ENCODE assay signal across 22 cellular contexts in genomic region chrX:137792214-137792613, GRCh38.
DNase-seq lines count a peak whose midpoint lies in the region; ATAC-seq, FAIRE-seq and TF ChIP-seq lines count a peak whose summit lies in the region.
"Had no signal": no experiment of that assay in that cellular context is flagged by ENCODE, and none has a peak within 500 bp of the region (broad histone marks: within the 10 kb centered on the region; RNA-seq: fewer than 3 reads in every experiment).

No MANE protein-coding gene starts in this region.

- no peak for TF ChIP-seq RAD21 in H1 (IDR thresholded peaks at IDR 0.05 in 1 of 2, conservative IDR thresholded peaks at IDR 0.05 in 1 of 2; ENCODE audit: low read depth in 2 of 2, low read length in 2 of 2)

- no peaks in the 10 kb centered on the region for H3F3A ChIP-seq in GM23338 (replicated peaks; ENCODE audit: low read depth)

- no peaks in the 10 kb centered on the region for H3K36me3 Mint-ChIP-seq in GM23338 (ENCODE audit: low read depth)
- H3K36me3 Mint-ChIP-seq in CD8-positive, alpha-beta T cell: no peaks in the 10 kb centered on the region
- H3K36me3 Mint-ChIP-seq: CD4-positive, CD25-positive, alpha-beta regulatory T cell; CD8-positive, alpha-beta memory T cell had no signal

- FAIRE-seq in H1 (lab: Jason Lieb, UNC): peak; percentile 45
- FAIRE-seq: A204.1, D721Med, GM12878 had no signal

- H3K18ac ChIP-seq in H1 (ENCODE audit: extremely low read depth, low read length) (no peak overlapping the region; the same call in 1 of the 2 replicates), mesendoderm (ENCODE audit: low read length) (no peak overlapping the region)

- TF ChIP-seq EP300 in H1 (IDR thresholded peaks at IDR 0.05; ENCODE audit: borderline replicate concordance in 1 of 2, low read depth in 2 of 2, low read length in 2 of 2): no peak

- no peak overlapping the region for H2BK15ac ChIP-seq in H1 (ENCODE audit: low read length)
- H2BK15ac ChIP-seq in mesendoderm (replicated peaks; ENCODE audit: low read depth): no peak overlapping the region

- ATAC-seq in GM23338 (peak; percentile 30; the same call in 2 of the 3 replicates), GM19023 (IDR thresholded peaks at IDR 0.05; ENCODE audit: unreplicated experiment) (no peak)
- no peak for ATAC-seq in CD8-positive, alpha-beta T cell
- ATAC-seq: GM12878 had no signal

- no peak overlapping the region for H2BK20ac ChIP-seq in H1 (ENCODE audit: low read length)

- CTCF ChIA-PET in H1 (lab: Charles Lee; ENCODE audit: partially characterized antibody): no interaction called here
- CTCF ChIA-PET in CD8-positive, alpha-beta T cell (lab: Charles Lee): no interaction called here

- H3K36me3 ChIP-seq in GM23338 (ENCODE audit: insufficient read depth) (no peaks in the 10 kb centered on the region), H1 (ENCODE audit: control insufficient read depth in 2 of 4, insufficient read depth in 4 of 4, low read length in 3 of 4) (no peaks in the 10 kb centered on the region), mesendoderm (ENCODE audit: control insufficient read depth, insufficient read depth, low read length) (no peaks in the 10 kb centered on the region)
- H3K36me3 ChIP-seq in CD8-positive, alpha-beta T cell (ENCODE audit: insufficient read depth, low read length): no peaks in the 10 kb centered on the region
- H3K36me3 ChIP-seq: BLaER1 had no signal

- H3K9me2 ChIP-seq in GM23338 (ENCODE audit: insufficient read depth): no peaks in the 10 kb centered on the region

- intact Hi-C loops in CD8-positive, alpha-beta T cell (cut with DNase I, micrococcal nuclease): no loop called here

- no peak overlapping the region for H3K4ac ChIP-seq in H1 (replicated peaks; ENCODE audit: insufficient read length, low read depth, low read length)
- H3K4ac ChIP-seq in mesendoderm (ENCODE audit: low read depth, low read length): peak overlapping the region; percentile 12

- no peak overlapping the region for H3K4me3 Mint-ChIP-seq in GM23338
- H3K4me3 Mint-ChIP-seq in CD8-positive, alpha-beta T cell: no peak overlapping the region
- H3K4me3 Mint-ChIP-seq: B cell; CD4-positive, CD25-positive, alpha-beta regulatory T cell; CD8-positive, alpha-beta memory T cell had no signal

- H2AFZ ChIP-seq in GM23338 (no peak overlapping the region), H1 (ENCODE audit: low read length) (no peak overlapping the region)

- DNase-seq in ELF-1 (ENCODE audit: low read depth, low spot score) (peak; percentile 60), GM23338 (ENCODE audit: low spot score) (peak; percentile 6), H1 (ENCODE audit: low read depth in 1 of 2, low spot score in 2 of 2) (peak in 1 of 2 experiments; percentile 39), mesendoderm (peak; percentile 7), foreskin fibroblast (no peak), NCI-H2171 (lab: John Stamatoyannopoulos, UW) (no peak)
- no peak for DNase-seq in CD8-positive, alpha-beta T cell
- DNase-seq: CD4-positive, CD25-positive, alpha-beta regulatory T cell; CD8-positive, alpha-beta memory T cell; DMS 273 treated with DMSO at 0.1 percent for 48 hours; DMS79; EL; GF-D8; HCEC 1CT had no signal

- H4K8ac ChIP-seq in H1 (ENCODE audit: extremely low read depth, insufficient read depth, low read length) (no peak overlapping the region), mesendoderm (ENCODE audit: low read depth, low read length) (no peak overlapping the region)

- TF ChIP-seq CTCF in GM23338 (conservative IDR thresholded peaks at IDR 0.05; ENCODE audit: low read depth in 2 of 2) (no peak), H1 (IDR thresholded peaks at IDR 0.05; ENCODE audit: control extremely low read depth in 1 of 3, insufficient read depth in 1 of 3, low read depth in 1 of 3, low read length in 3 of 3) (no peak), foreskin fibroblast (IDR thresholded peaks at IDR 0.05; ENCODE audit: low read depth, low read length) (no peak)
- TF ChIP-seq CTCF in CD8-positive, alpha-beta T cell (IDR thresholded peaks at IDR 0.05): no peak

- no peaks in the 10 kb centered on the region for H3K79me1 ChIP-seq in H1 (ENCODE audit: low read depth, low read length)
- no peaks in the 10 kb centered on the region for H3K79me1 ChIP-seq in mesendoderm (ENCODE audit: low read length)

- no peaks in the 10 kb centered on the region for H3K9me3 ChIP-seq in H1 (ENCODE audit: insufficient read depth in 2 of 2, low read depth in 1 of 2, low read length in 1 of 2)
- no peaks in the 10 kb centered on the region for H3K9me3 ChIP-seq in CD8-positive, alpha-beta T cell (ENCODE audit: low read length)
- H3K9me3 ChIP-seq: BLaER1 had no signal

- no peak overlapping the region for H3K4me3 ChIP-seq in GM23338
- H3K4me3 ChIP-seq in H1 (ENCODE audit: extremely low read depth in 1 of 4, insufficient read depth in 2 of 4, low read depth in 3 of 4, low read length in 4 of 4): no peak overlapping the region
- no peak overlapping the region for H3K4me3 ChIP-seq in mesendoderm (ENCODE audit: low read length)
- H3K4me3 ChIP-seq in CD8-positive, alpha-beta T cell (ENCODE audit: low read depth, low read length): no peak overlapping the region
- no peak overlapping the region for H3K4me3 ChIP-seq in foreskin fibroblast (ENCODE audit: low read depth in 1 of 2, low read length in 2 of 2)
- H3K4me3 ChIP-seq: BLaER1, GM12878 had no signal

- no peaks in the 10 kb centered on the region for H4K20me1 ChIP-seq in GM23338 (replicated peaks; ENCODE audit: insufficient read depth)
- H4K20me1 ChIP-seq in H1 (replicated peaks in 1 of 2; ENCODE audit: control insufficient read depth in 1 of 2, insufficient read depth in 2 of 2, low read length in 2 of 2): no peaks in the 10 kb centered on the region
- H4K20me1 ChIP-seq: BLaER1 had no signal

- no peaks in the 10 kb centered on the region for H3K4me1 ChIP-seq in GM23338 (ENCODE audit: insufficient read depth)
- no peaks in the 10 kb centered on the region; a peak in 1 of 7 replicates for H3K4me1 ChIP-seq in H1 (replicated peaks in 1 of 4; ENCODE audit: control insufficient read depth in 3 of 4, insufficient read depth in 4 of 4, low read length in 3 of 4)
- no peaks in the 10 kb centered on the region for H3K4me1 ChIP-seq in mesendoderm (ENCODE audit: control insufficient read depth, low read depth, low read length)
- no peaks in the 10 kb centered on the region for H3K4me1 ChIP-seq in CD8-positive, alpha-beta T cell (ENCODE audit: insufficient read depth, low read length)
- H3K4me1 ChIP-seq: BLaER1 had no signal

- no peak overlapping the region for H3K27ac Mint-ChIP-seq in GM23338
- H3K27ac Mint-ChIP-seq in CD8-positive, alpha-beta T cell: no peak overlapping the region
- H3K27ac Mint-ChIP-seq: B cell; CD4-positive, CD25-positive, alpha-beta regulatory T cell; CD8-positive, alpha-beta memory T cell had no signal

- H2BK5ac ChIP-seq in H1 (ENCODE audit: low read depth, low read length) (no peak overlapping the region), mesendoderm (ENCODE audit: low read length) (no peak overlapping the region)

- H3K56ac ChIP-seq in H1 (replicated peaks; ENCODE audit: insufficient read length, low read depth, low read length) (no peak overlapping the region), mesendoderm (ENCODE audit: low read length) (peak overlapping the region; percentile 25)

- H3K27ac ChIP-seq in GM23338 (ENCODE audit: low read depth) (no peak overlapping the region), H1 (ENCODE audit: low read depth, low read length) (no peak overlapping the region), mesendoderm (ENCODE audit: low read depth, low read length) (no peak overlapping the region)
- H3K27ac ChIP-seq in CD8-positive, alpha-beta T cell (ENCODE audit: low read depth, low read length): no peak overlapping the region
- H3K27ac ChIP-seq: 22Rv1, BLaER1, C4-2B had no signal

- no peaks in the 10 kb centered on the region for H3K9me3 Mint-ChIP-seq in GM23338
- no peaks in the 10 kb centered on the region for H3K9me3 Mint-ChIP-seq in CD8-positive, alpha-beta T cell
- H3K9me3 Mint-ChIP-seq: CD8-positive, alpha-beta memory T cell had no signal

- POLR2A ChIA-PET in H1 (lab: Charles Lee; ENCODE audit: partially characterized antibody): no interaction called here
- POLR2A ChIA-PET in CD8-positive, alpha-beta T cell (lab: Charles Lee): no interaction called here

- H2BK120ac ChIP-seq in H1 (replicated peaks; ENCODE audit: low read depth, low read length) (no peak overlapping the region), mesendoderm (ENCODE audit: low read depth, low read length) (no peak overlapping the region)

- 92% methylated on average over 7 of the region's 8 CpGs; no CpG with 5 or more reads in 1 of the 2 experiments for WGBS in H1 (ENCODE audit: extremely low coverage in 1 of 2, insufficient coverage in 1 of 2, insufficient read length in 1 of 2, insufficient replicate concordance in 2 of 2, low coverage in 1 of 2, low lambda C conversion rate in 2 of 2, missing lambda C conversion rate in 1 of 2), 2 experiments
- WGBS in mesendoderm (ENCODE audit: extremely low coverage, insufficient coverage, low lambda C conversion rate): no CpG with 5 or more reads among the region's 8 CpGs

- H3K27me3 ChIP-seq in GM23338 (ENCODE audit: insufficient read depth) (no peaks in the 10 kb centered on the region), H1 (replicated peaks in 1 of 4; ENCODE audit: control insufficient read depth in 3 of 4, extremely low read depth in 1 of 4, insufficient read depth in 3 of 4, low read length in 3 of 4) (no peaks in the 10 kb centered on the region), mesendoderm (ENCODE audit: insufficient read depth, low read length, poor library complexity) (no peaks in the 10 kb centered on the region)
- no peaks in the 10 kb centered on the region for H3K27me3 ChIP-seq in CD8-positive, alpha-beta T cell (ENCODE audit: insufficient read depth, low read length)

- H2BK12ac ChIP-seq in H1 (ENCODE audit: low read depth, low read length): no peak overlapping the region

- H2AK5ac ChIP-seq in H1 (ENCODE audit: low read depth, low read length): no peak overlapping the region
- H2AK5ac ChIP-seq in mesendoderm (ENCODE audit: low read length): no peak overlapping the region

- H3K4me2 ChIP-seq in GM23338: no peak overlapping the region
- no peak overlapping the region for H3K4me2 ChIP-seq in H1 (ENCODE audit: insufficient read depth in 1 of 2, low read depth in 2 of 2, low read length in 2 of 2)
- H3K4me2 ChIP-seq in mesendoderm (ENCODE audit: low read length): no peak overlapping the region
- H3K4me2 ChIP-seq: BLaER1 had no signal

- TF ChIP-seq POLR2A in H1 (IDR thresholded peaks at IDR 0.05; ENCODE audit: control extremely low read depth in 1 of 2, low read depth in 2 of 2, low read length in 2 of 2): no peak

- no peaks in the 10 kb centered on the region for H3K23me2 ChIP-seq in H1 (ENCODE audit: low read depth, low read length)

- no peak overlapping the region for H3K9ac ChIP-seq in H1 (replicated peaks in 1 of 4; ENCODE audit: extremely low read depth in 1 of 4, low read depth in 3 of 4, low read length in 3 of 4)
- H3K9ac ChIP-seq in mesendoderm (ENCODE audit: low read length): no peak overlapping the region
- H3K9ac ChIP-seq: BLaER1 had no signal

- H4K5ac ChIP-seq in H1 (ENCODE audit: insufficient read length, low read depth, low read length) (no peak overlapping the region), mesendoderm (ENCODE audit: low read length) (no peak overlapping the region)

- H3K27me3 Mint-ChIP-seq in GM23338 (ENCODE audit: insufficient read depth, low read depth, poor library complexity): peaks cover 5% of the 10 kb centered on the region
- H3K27me3 Mint-ChIP-seq in CD8-positive, alpha-beta T cell (ENCODE audit: low read depth): no peaks in the 10 kb centered on the region
- H3K27me3 Mint-ChIP-seq: B cell; CD4-positive, CD25-positive, alpha-beta regulatory T cell had no signal

- H3K79me2 ChIP-seq in GM23338 (replicated peaks; ENCODE audit: insufficient read depth): no peaks in the 10 kb centered on the region
- no peaks in the 10 kb centered on the region for H3K79me2 ChIP-seq in H1 (ENCODE audit: control insufficient read depth in 1 of 2, insufficient read depth in 2 of 2, low read length in 2 of 2)
- no peaks in the 10 kb centered on the region for H3K79me2 ChIP-seq in mesendoderm (ENCODE audit: control insufficient read depth, insufficient read depth, low read length)

- no peak overlapping the region for H3K23ac ChIP-seq in H1 (ENCODE audit: insufficient read length)
- H3K23ac ChIP-seq in mesendoderm (ENCODE audit: low read length): no peak overlapping the region

- no peak overlapping the region for H4K91ac ChIP-seq in H1 (replicated peaks; ENCODE audit: insufficient read length, low read length)

- H3K4me1 Mint-ChIP-seq in GM23338: no peaks in the 10 kb centered on the region
- H3K4me1 Mint-ChIP-seq in CD8-positive, alpha-beta T cell (ENCODE audit: low read depth): no peaks in the 10 kb centered on the region
- H3K4me1 Mint-ChIP-seq: B cell; CD4-positive, CD25-positive, alpha-beta regulatory T cell; CD8-positive, alpha-beta memory T cell had no signal

- no peak overlapping the region for H3K14ac ChIP-seq in H1 (ENCODE audit: insufficient read length)

Comparison
In these comparisons a context has a peak if more than half of its experiments do, and no peak if none do; other contexts are left out.
1. DNase-seq: peak in ELF-1 (single experiment), GM23338 (single experiment) and mesendoderm (single experiment); none in CD8-positive, alpha-beta T cell (0 of 7), foreskin fibroblast (0 of 2) and NCI-H2171 (single experiment).